14 cellular contexts compared by ENCODE assay signal in the genomic region with DNA sequence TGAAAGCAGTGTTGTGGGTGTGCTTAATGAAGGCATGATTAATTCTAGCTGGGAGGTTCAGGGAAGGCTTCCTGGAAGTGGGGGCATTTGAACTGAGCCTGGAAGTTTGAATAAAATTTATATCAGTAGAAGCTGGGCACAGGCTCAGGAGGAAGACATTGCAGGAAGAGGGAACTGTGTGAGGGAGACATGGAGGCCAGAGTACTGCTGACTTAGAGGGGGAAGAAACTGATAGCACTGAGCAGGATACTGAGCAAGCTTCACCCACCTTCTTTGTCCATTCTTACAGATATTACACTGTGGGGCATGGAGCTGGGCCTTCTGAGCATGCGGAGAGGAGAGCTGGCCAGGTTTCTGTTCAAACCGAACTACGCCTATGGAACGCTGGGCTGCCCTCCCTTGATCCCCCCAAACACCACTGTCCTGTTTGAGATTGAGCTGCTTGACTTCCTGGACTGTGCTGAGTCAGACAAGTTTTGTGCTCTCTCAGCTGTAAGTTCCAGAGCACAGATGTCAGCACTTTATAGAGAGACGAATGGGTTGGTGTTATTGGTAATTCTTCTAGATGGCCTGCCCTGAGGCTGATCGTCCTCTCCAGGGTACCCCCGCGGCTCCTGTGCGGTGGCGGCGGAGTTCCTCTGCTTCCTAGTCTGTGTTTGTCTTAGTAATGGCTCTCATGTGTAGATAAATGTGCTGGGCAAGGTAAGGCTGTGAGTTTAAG. TPM values are rescaled to one million over a fixed set of nuclear protein-coding genes. Genes with fewer than 3 reads are reported as not detected.
DNase-seq lines count a peak whose midpoint lies in the region; ATAC-seq and TF ChIP-seq lines count a peak whose summit lies in the region.
"Had no signal": no experiment of that assay in that cellular context is flagged by ENCODE, and none has a peak within 500 bp of the region (broad histone marks: within the 10 kb centered on the region; RNA-seq: fewer than 3 reads in every experiment).

No MANE protein-coding gene starts in this region.

- H4K5ac ChIP-seq in IMR-90 (ENCODE audit: low read depth, low read length): no peak overlapping the region; the same call in 1 of the 2 replicates

- H3K56ac ChIP-seq in IMR-90 (ENCODE audit: extremely low read depth, insufficient read depth, low read length): no peak overlapping the region

- no peaks in the 10 kb centered on the region; the same call in 1 of the 2 replicates for H3K9me1 ChIP-seq in IMR-90 (ENCODE audit: insufficient read depth, low read length)

- no peaks in the 10 kb centered on the region for H3K9me3 ChIP-seq in IMR-90 (ENCODE audit: control insufficient read depth, insufficient read depth, low read length)
- H3K9me3 ChIP-seq in right cardiac atrium (ENCODE audit: control insufficient read depth, low read length): no peaks in the 10 kb centered on the region

- H3K27ac ChIP-seq in IMR-90 (ENCODE audit: insufficient read depth, low read length) (peak overlapping the region; percentile 1; the same call in 1 of the 2 replicates), right cardiac atrium (ENCODE audit: low read length) (no peak overlapping the region)

- no peaks in the 10 kb centered on the region for H4K20me1 ChIP-seq in IMR-90 (ENCODE audit: insufficient read depth, low read length)

- in situ Hi-C loops in IMR-90 (cut with MboI; ENCODE audit: low sequenced_read_pairs): no loop called here

- no peak overlapping the region for H3K4me3 ChIP-seq in IMR-90 (ENCODE audit: insufficient read depth, low read depth, low read length)
- no peak overlapping the region for H3K4me3 ChIP-seq in cardiac fibroblast (replicated peaks in 1 of 2; ENCODE audit: low read depth in 2 of 2, low read length in 2 of 2)
- no peak overlapping the region for H3K4me3 ChIP-seq in right cardiac atrium (ENCODE audit: low read length)

- no peak overlapping the region for H4K91ac ChIP-seq in IMR-90 (ENCODE audit: insufficient read depth, low read depth, low read length)

- H2BK120ac ChIP-seq in IMR-90 (ENCODE audit: low read depth, low read length): no peak overlapping the region

- H3K36me3 Mint-ChIP-seq in progenitor cell of endocrine pancreas (ENCODE audit: insufficient read depth): no peaks in the 10 kb centered on the region

- BruUV-seq in IMR-90 (replicated peaks; lab: Mats Ljungman, UMichigan): no TSS peak

- 40% methylated on average over 9 of the region's 11 CpGs; no CpG with 5 or more reads in 1 of the 2 experiments for WGBS in IMR-90 (ENCODE audit: extremely low coverage in 2 of 2, insufficient read length in 1 of 2), 2 experiments
- 27% methylated on average over 11 of the region's 11 CpGs for WGBS in right cardiac atrium

- ATAC-seq in IMR-90 (ENCODE audit: low read depth) (peak; percentile 94), right cardiac atrium (peak; percentile 71 to 73), HG02763 (IDR thresholded peaks at IDR 0.05; ENCODE audit: unreplicated experiment) (no peak)

- H3K4me1 ChIP-seq in IMR-90 (ENCODE audit: control insufficient read depth, insufficient read depth, low read length): no peaks in the 10 kb centered on the region
- no peaks in the 10 kb centered on the region for H3K4me1 ChIP-seq in right cardiac atrium (ENCODE audit: control insufficient read depth, insufficient read depth, low read length)

- no peak overlapping the region for H3K4me3 Mint-ChIP-seq in progenitor cell of endocrine pancreas (ENCODE audit: low read depth)

- H3K4ac ChIP-seq in IMR-90 (ENCODE audit: low read depth, low read length): no peak overlapping the region

- peaks cover 10% of the 10 kb centered on the region for H3K4me1 Mint-ChIP-seq in progenitor cell of endocrine pancreas (ENCODE audit: low read depth)

- no peak overlapping the region for H3K18ac ChIP-seq in IMR-90 (ENCODE audit: low read depth, low read length)

- no peak overlapping the region for H3K23ac ChIP-seq in IMR-90 (ENCODE audit: low read depth, low read length)

- dilution Hi-C loops in IMR-90 (cut with HindIII; ENCODE audit: low sequenced_read_pairs, unreplicated experiment): no loop called here

- H3K14ac ChIP-seq in IMR-90 (replicated peaks; ENCODE audit: low read depth, low read length): no peak overlapping the region

- peak; percentile 36 for DNase-seq in IMR-90
- peak; percentile 36 to 49 for DNase-seq in cardiac fibroblast (ENCODE audit: low read depth in 2 of 2)
- DNase-seq in right cardiac atrium: no peak
- DNase-seq in progenitor cell of endocrine pancreas (ENCODE audit: low spot score, unreplicated experiment): no peak
- DNase-seq in activated CD4-positive, alpha-beta T cell treated with anti-CD3 and anti-CD28 coated beads, Interleukin-2, amount 50 U/mL, for 1 hour: no peak
- no peak for DNase-seq in OCI-M1 (lab: John Stamatoyannopoulos, UW)
- DNase-seq in activated CD8-positive, alpha-beta memory T cell treated with anti-CD3 and anti-CD28 coated beads, Interleukin-2, amount 50 U/mL, for 4 hours: no peak
- DNase-seq: activated CD4-positive, alpha-beta T cell treated with anti-CD3 and anti-CD28 coated beads, Interleukin-2, amount 50 U/mL, for 48 hours; activated naive CD4-positive, alpha-beta T cell treated with Interleukin-2 at 50 U/mL for 16 hours; Calu3; NCI-H2081 treated with DMSO at 0.1 percent for 48 hours; retina had no signal

- H3K9ac ChIP-seq in IMR-90 (ENCODE audit: low read depth, low read length): no peak overlapping the region

- H3K9me3 Mint-ChIP-seq in progenitor cell of endocrine pancreas (ENCODE audit: low read depth): no peaks in the 10 kb centered on the region

- TF ChIP-seq CTCF in IMR-90 (conservative IDR thresholded peaks at IDR 0.05; ENCODE audit: low read depth, low read length) (no peak), cardiac fibroblast (IDR thresholded peaks at IDR 0.05; ENCODE audit: low read depth, low read length) (no peak), progenitor cell of endocrine pancreas (IDR thresholded peaks at IDR 0.05; ENCODE audit: unreplicated experiment) (no peak)

- intact Hi-C loops in IMR-90 (cut with micrococcal nuclease) (no loop called here), right cardiac atrium (cut with DNase I) (loop anchor here in 1 of 4 donors (10.0 kb wide), 1 partner anchor 125 kb away; no protein-coding TSS in a partner anchor)

- H2AFZ ChIP-seq in IMR-90 (replicated peaks; ENCODE audit: low read length, poor library complexity): peak overlapping the region; percentile 77

- no peak for TF ChIP-seq POLR2A in IMR-90 (IDR thresholded peaks at IDR 0.05; ENCODE audit: low read depth, low read length)

- no peaks in the 10 kb centered on the region for H3K36me3 ChIP-seq in IMR-90 (ENCODE audit: control insufficient read depth, insufficient read depth, low read length)

- no peak for TF ChIP-seq RAD21 in IMR-90 (IDR thresholded peaks at IDR 0.05; ENCODE audit: low read length)

- H3K27ac Mint-ChIP-seq in progenitor cell of endocrine pancreas: peak overlapping the region; percentile 8

- no peak overlapping the region for H2BK5ac ChIP-seq in IMR-90 (ENCODE audit: low read depth, low read length, poor library complexity, severe bottlenecking)

- no peak overlapping the region for H2BK15ac ChIP-seq in IMR-90 (ENCODE audit: low read depth, low read length)

- no peak overlapping the region for H2AK5ac ChIP-seq in IMR-90 (ENCODE audit: low read depth, low read length)

- no peak overlapping the region for H3K4me2 ChIP-seq in IMR-90 (ENCODE audit: low read depth, low read length)

- no peak overlapping the region for H4K8ac ChIP-seq in IMR-90 (ENCODE audit: low read depth in 2 of 2, low read length in 2 of 2)

- H3K79me1 ChIP-seq in IMR-90 (ENCODE audit: low read depth in 1 of 2, low read length in 2 of 2): no peaks in the 10 kb centered on the region

- no peak overlapping the region for H2AK9ac ChIP-seq in IMR-90 (replicated peaks; ENCODE audit: low read depth, low read length, poor library complexity)

- H3K27me3 Mint-ChIP-seq in progenitor cell of endocrine pancreas: no peaks in the 10 kb centered on the region

- CTCF ChIA-PET in IMR-90 (lab: Yijun Ruan, JAX): interaction anchor here (0.8 to 1.7 kb wide), 2 partner anchors 12 to 122 kb away, joined by 3 to 4 read pairs; no protein-coding TSS in a partner anchor

- H3K27me3 ChIP-seq in IMR-90 (ENCODE audit: control insufficient read depth, insufficient read depth, low read length) (peaks cover 14% of the 10 kb centered on the region), right cardiac atrium (ENCODE audit: control insufficient read depth, insufficient read depth) (no peaks in the 10 kb centered on the region)

- no peak overlapping the region for H2BK20ac ChIP-seq in IMR-90 (ENCODE audit: low read depth, low read length)

- POLR2A ChIA-PET in IMR-90 (lab: Charles Lee; ENCODE audit: unreplicated experiment): no interaction called here

TF ChIP-seq in IMR-90, 13 proteins besides CTCF, POLR2A, EP300 and RAD21:
- TF ChIP-seq NFE2L2 (IDR thresholded peaks at IDR 0.05; ENCODE audit: low read depth, low read length): no peak
- peak; percentile 85 for TF ChIP-seq MAFK (IDR thresholded peaks at IDR 0.05; ENCODE audit: low read depth, low read length)
TF ChIP-seq in IMR-90: peak in this region for 1.

RNA-seq across cellular contexts. Expression of gene FKBP6, which starts 2.1 kb away (rescaled TPM):
- not detected in 2 replicates for total RNA-seq in IMR-90 (2012; rRNA removed)
- not detected in 2 replicates for polyA plus RNA-seq in IMR-90 (2012; rRNA removed)
- polyA plus RNA-seq in IMR-90 (2012; cell fraction: cytosol; rRNA removed): not detected in 2 replicates
- not detected in 2 replicates for polyA plus RNA-seq in IMR-90 (2012; cell fraction: nucleus; rRNA removed; ENCODE audit: low replicate concordance)
- not detected for total RNA-seq in right cardiac atrium
- polyA plus RNA-seq in right cardiac atrium: not detected
- total RNA-seq in progenitor cell of endocrine pancreas: not detected in 2 replicates
- total RNA-seq: Calu3; T-helper 1 cell treated with Interleukin-12 subunit alpha and Interleukin-12 subunit beta and Interleukin-4 antibody, amounts not matched to agents 30 ng/mL and 1 ng/mL, for 36 hours had no signal

RNA-seq across cellular contexts. Expression of gene TRIM50, which starts 2.1 kb away (rescaled TPM):
- not detected in 2 replicates for total RNA-seq in IMR-90 (2012; rRNA removed)
- polyA plus RNA-seq in IMR-90 (2012; rRNA removed): not detected in 2 replicates
- polyA plus RNA-seq in IMR-90 (2012; cell fraction: cytosol; rRNA removed): not detected in 2 replicates
- not detected in 2 replicates for polyA plus RNA-seq in IMR-90 (2012; cell fraction: nucleus; rRNA removed; ENCODE audit: low replicate concordance)
- total RNA-seq in right cardiac atrium: under 1 TPM in 2 of 4 donors, not detected in 2; 0.12 to 0.17 TPM
- polyA plus RNA-seq in right cardiac atrium: 0.07 TPM
- 10.9 and 11.2 TPM in 2 replicates for total RNA-seq in progenitor cell of endocrine pancreas
- total RNA-seq: Calu3; T-helper 1 cell treated with Interleukin-12 subunit alpha and Interleukin-12 subunit beta and Interleukin-4 antibody, amounts not matched to agents 30 ng/mL and 1 ng/mL, for 36 hours had no signal

RNA-seq across cellular contexts. Expression of gene NSUN5, which starts 21.4 kb away (rescaled TPM):
- total RNA-seq in IMR-90 (2012; rRNA removed) (10.0 and 11.4 TPM in 2 replicates), right cardiac atrium (10 to 100 TPM; 14.0 to 18.7 (median 15.9) TPM), progenitor cell of endocrine pancreas (35.2 and 36.8 TPM in 2 replicates)
- polyA plus RNA-seq in IMR-90 (2012; rRNA removed) (17.7 and 21.0 TPM in 2 replicates), right cardiac atrium (14.6 TPM)
- 14.2 and 19.7 TPM in 2 replicates for polyA plus RNA-seq in IMR-90 (2012; cell fraction: cytosol; rRNA removed)
- 31.9 and 59.9 TPM in 2 replicates for polyA plus RNA-seq in IMR-90 (2012; cell fraction: nucleus; rRNA removed; ENCODE audit: low replicate concordance)

Comparison
In these comparisons a context has a peak if more than half of its experiments do, and no peak if none do; other contexts are left out.
1. DNase-seq: peak in IMR-90 (single experiment) and cardiac fibroblast (2 of 2); none in right cardiac atrium (0 of 3), progenitor cell of endocrine pancreas (single experiment), activated CD4-positive, alpha-beta T cell treated with anti-CD3 and anti-CD28 coated beads, Interleukin-2, amount 50 U/mL, for 1 hour (single experiment), OCI-M1 (single experiment) and activated CD8-positive, alpha-beta memory T cell treated with anti-CD3 and anti-CD28 coated beads, Interleukin-2, amount 50 U/mL, for 4 hours (single experiment).